In the genomic region with DNA sequence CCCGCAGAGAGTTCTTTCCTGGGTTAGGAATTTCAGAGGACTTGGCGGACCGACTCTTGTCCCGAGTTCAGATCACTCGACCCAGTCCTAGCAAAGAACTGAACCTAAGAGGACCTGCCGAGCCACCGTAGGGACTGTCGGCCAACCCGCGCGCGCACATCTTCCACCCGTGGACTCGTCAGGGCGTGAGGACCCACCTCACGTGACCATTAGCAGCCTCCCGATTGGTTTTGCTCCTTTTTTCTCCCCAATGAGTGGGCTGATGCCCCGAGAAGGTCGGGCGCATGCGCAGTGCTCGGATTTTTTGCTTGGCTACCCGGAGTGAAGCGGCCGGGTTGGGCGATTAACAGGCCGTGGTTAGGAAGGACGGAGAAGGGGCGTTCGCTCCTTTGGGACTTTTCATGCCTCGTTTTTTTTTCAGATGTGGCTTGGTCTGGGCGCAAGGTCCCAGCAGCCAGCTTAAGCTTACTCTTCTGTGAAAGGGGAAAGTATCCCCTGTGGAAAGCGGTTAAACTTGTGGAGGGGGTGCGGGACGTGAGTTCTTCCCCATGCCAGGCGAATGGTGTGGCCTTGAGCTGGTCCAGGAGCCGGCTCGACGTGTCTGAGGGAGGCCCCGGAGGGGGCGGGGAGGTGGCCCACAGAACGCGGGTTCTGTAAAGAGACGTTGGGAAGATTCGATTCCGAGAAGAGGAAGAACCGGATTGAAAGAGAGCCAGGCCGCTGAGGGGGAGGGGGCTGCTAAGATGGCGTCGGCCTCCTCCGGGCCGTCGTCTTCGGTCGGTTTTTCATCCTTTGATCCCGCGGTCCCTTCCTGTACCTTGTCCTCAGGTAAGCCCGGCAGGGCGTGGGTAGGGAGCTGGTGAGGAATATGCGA, we compare ENCODE assay signal across 1 cellular context.
A peak's percentile ranks its signal among the peaks of the same experiment; 100 is the strongest.
TF ChIP-seq lines count a peak whose summit lies in the region.

Gene PIP5K1A, plus strand, starts transcription at position 299 of the 874 bp plus-strand sequence. Its CDS starts 445 bp downstream, at position 744.

TF ChIP-seq in GM12878, 131 proteins besides CTCF, POLR2A, EP300 and RAD21 (continued from another document):
- TF ChIP-seq PRDM15 (CRISPR knock-in tag; IDR thresholded peaks at IDR 0.05) (no peak), NKRF (conservative IDR thresholded peaks at IDR 0.05) (no peak), SKIL (IDR thresholded peaks at IDR 0.05; ENCODE audit: low read depth, poor library complexity, severe bottlenecking) (no peak), NFYA (IDR thresholded peaks at IDR 0.05; ENCODE audit: borderline replicate concordance, low read depth, low read length) (peak; percentile 14; the same call in 1 of the 2 replicates), SRF (IDR thresholded peaks at IDR 0.05; ENCODE audit: low read depth in 2 of 2, low read length in 2 of 2) (no peak), CBX5 (IDR thresholded peaks at IDR 0.05; ENCODE audit: low read depth) (peak; percentile 20; the same call in 1 of the 2 replicates), WRNIP1 (IDR thresholded peaks at IDR 0.05; ENCODE audit: borderline replicate concordance, low read depth, low read length) (no peak), RB1 (IDR thresholded peaks at IDR 0.05; ENCODE audit: borderline replicate concordance) (no peak), E2F4 (IDR thresholded peaks at IDR 0.05; ENCODE audit: low read depth, low read length) (no peak), ZZZ3 (IDR thresholded peaks at IDR 0.05; ENCODE audit: control insufficient read depth, insufficient read length, low read depth) (no peak), SUZ12 (IDR thresholded peaks at IDR 0.05; ENCODE audit: unreplicated experiment) (no peak), MYB (IDR thresholded peaks at IDR 0.05; ENCODE audit: borderline replicate concordance, low read depth, low read length) (no peak), RAD51 (IDR thresholded peaks at IDR 0.05) (peak; percentile 98), CHD1 (IDR thresholded peaks at IDR 0.05; ENCODE audit: low read depth, low read length) (no peak; the same call in 1 of the 2 replicates), PML (IDR thresholded peaks at IDR 0.05; ENCODE audit: low read length) (no peak; the same call in none of the 2 replicates), SREBF1 (IDR thresholded peaks at IDR 0.05; ENCODE audit: low read length) (peak; percentile 37; the same call in 1 of the 2 replicates), BHLHE40 (IDR thresholded peaks at IDR 0.05; ENCODE audit: borderline replicate concordance in 1 of 2, low read depth in 2 of 2, low read length in 1 of 2) (peak; percentile 87 to 96), HDGF (IDR thresholded peaks at IDR 0.05) (peak; percentile 27; the same call in 1 of the 2 replicates)
- TF ChIP-seq, protein P1, sequence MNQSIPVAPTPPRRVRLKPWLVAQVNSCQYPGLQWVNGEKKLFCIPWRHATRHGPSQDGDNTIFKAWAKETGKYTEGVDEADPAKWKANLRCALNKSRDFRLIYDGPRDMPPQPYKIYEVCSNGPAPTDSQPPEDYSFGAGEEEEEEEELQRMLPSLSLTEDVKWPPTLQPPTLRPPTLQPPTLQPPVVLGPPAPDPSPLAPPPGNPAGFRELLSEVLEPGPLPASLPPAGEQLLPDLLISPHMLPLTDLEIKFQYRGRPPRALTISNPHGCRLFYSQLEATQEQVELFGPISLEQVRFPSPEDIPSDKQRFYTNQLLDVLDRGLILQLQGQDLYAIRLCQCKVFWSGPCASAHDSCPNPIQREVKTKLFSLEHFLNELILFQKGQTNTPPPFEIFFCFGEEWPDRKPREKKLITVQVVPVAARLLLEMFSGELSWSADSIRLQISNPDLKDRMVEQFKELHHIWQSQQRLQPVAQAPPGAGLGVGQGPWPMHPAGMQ (IDR thresholded peaks at IDR 0.05; ENCODE audit: borderline replicate concordance): no peak
- TF ChIP-seq, protein P2, sequence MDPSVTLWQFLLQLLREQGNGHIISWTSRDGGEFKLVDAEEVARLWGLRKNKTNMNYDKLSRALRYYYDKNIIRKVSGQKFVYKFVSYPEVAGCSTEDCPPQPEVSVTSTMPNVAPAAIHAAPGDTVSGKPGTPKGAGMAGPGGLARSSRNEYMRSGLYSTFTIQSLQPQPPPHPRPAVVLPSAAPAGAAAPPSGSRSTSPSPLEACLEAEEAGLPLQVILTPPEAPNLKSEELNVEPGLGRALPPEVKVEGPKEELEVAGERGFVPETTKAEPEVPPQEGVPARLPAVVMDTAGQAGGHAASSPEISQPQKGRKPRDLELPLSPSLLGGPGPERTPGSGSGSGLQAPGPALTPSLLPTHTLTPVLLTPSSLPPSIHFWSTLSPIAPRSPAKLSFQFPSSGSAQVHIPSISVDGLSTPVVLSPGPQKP (IDR thresholded peaks at IDR 0.05; ENCODE audit: low read depth, low read length): no peak
TF ChIP-seq in GM12878: peak in this region for 47.
